1 cellular context compared by ENCODE assay signal in genomic region chr7:18936265-18936664, GRCh38.
TF ChIP-seq lines count a peak whose summit lies in the region.

No MANE protein-coding gene starts in this region.

TF ChIP-seq in HepG2, 621 proteins besides CTCF, POLR2A, EP300 and RAD21 (continued from another document):
- TF ChIP-seq, protein P1, sequence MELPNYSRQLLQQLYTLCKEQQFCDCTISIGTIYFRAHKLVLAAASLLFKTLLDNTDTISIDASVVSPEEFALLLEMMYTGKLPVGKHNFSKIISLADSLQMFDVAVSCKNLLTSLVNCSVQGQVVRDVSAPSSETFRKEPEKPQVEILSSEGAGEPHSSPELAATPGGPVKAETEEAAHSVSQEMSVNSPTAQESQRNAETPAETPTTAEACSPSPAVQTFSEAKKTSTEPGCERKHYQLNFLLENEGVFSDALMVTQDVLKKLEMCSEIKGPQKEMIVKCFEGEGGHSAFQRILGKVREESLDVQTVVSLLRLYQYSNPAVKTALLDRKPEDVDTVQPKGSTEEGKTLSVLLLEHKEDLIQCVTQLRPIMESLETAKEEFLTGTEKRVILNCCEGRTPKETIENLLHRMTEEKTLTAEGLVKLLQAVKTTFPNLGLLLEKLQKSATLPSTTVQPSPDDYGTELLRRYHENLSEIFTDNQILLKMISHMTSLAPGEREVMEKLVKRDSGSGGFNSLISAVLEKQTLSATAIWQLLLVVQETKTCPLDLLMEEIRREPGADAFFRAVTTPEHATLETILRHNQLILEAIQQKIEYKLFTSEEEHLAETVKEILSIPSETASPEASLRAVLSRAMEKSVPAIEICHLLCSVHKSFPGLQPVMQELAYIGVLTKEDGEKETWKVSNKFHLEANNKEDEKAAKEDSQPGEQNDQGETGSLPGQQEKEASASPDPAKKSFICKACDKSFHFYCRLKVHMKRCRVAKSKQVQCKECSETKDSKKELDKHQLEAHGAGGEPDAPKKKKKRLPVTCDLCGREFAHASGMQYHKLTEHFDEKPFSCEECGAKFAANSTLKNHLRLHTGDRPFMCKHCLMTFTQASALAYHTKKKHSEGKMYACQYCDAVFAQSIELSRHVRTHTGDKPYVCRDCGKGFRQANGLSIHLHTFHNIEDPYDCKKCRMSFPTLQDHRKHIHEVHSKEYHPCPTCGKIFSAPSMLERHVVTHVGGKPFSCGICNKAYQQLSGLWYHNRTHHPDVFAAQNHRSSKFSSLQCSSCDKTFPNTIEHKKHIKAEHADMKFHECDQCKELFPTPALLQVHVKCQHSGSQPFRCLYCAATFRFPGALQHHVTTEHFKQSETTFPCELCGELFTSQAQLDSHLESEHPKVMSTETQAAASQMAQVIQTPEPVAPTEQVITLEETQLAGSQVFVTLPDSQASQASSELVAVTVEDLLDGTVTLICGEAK (IDR thresholded peaks at IDR 0.05) = no peak
- TF ChIP-seq, protein P1 (CRISPR knock-in tag; IDR thresholded peaks at IDR 0.05) = no peak
